28 cellular contexts compared by ENCODE assay signal in genomic region chr6:13561624-13562267, GRCh38. TPM values are rescaled to one million over a fixed set of nuclear protein-coding genes. Genes with fewer than 3 reads are reported as not detected.
DNase-seq lines count a peak whose midpoint lies in the region; ATAC-seq lines count a peak whose summit lies in the region.
"Had no signal": no experiment of that assay in that cellular context is flagged by ENCODE, and none has a peak within 500 bp of the region (broad histone marks: within the 10 kb centered on the region; RNA-seq: fewer than 3 reads in every experiment).

No MANE protein-coding gene starts in this region.

- H2BK5ac ChIP-seq in neuronal stem cell (ENCODE audit: low read length), result no peak overlapping the region

- H3K27ac Mint-ChIP-seq in effector memory CD8-positive, alpha-beta T cell, result no peak overlapping the region
- H3K27ac Mint-ChIP-seq: activated CD4-positive, alpha-beta memory T cell treated with anti-CD3 and anti-CD28 coated beads for 36 hours; activated naive CD8-positive, alpha-beta T cell treated with anti-CD3 and anti-CD28 coated beads, Interleukin-2, amount 10 ng/mL, durations not matched to agents 7 days and 5 days; type B pancreatic cell had no signal

- no peak overlapping the region for H2AK5ac ChIP-seq in neuronal stem cell (ENCODE audit: low read depth, low read length)

- H3K9me3 ChIP-seq in neuronal stem cell (replicated peaks in 1 of 2; ENCODE audit: control insufficient read depth in 2 of 2, insufficient read depth in 1 of 2, low read depth in 1 of 2, low read length in 2 of 2), result no peaks in the 10 kb centered on the region
- H3K9me3 ChIP-seq: BE2C, Caco-2, ovary had no signal

- ATAC-seq in left cardiac atrium, result peak; percentile 12 to 21
- no peak for ATAC-seq in effector memory CD8-positive, alpha-beta T cell (replicated peaks)
- ATAC-seq: naive thymus-derived CD8-positive, alpha-beta T cell had no signal

- H2AFZ ChIP-seq in neuronal stem cell (ENCODE audit: low read length), result peak overlapping the region; percentile 8

- no peak overlapping the region for H3K4me3 ChIP-seq in neuronal stem cell (ENCODE audit: low read length in 2 of 2)
- H3K4me3 ChIP-seq: ovary had no signal

- no peak overlapping the region for H3K27ac ChIP-seq in neuronal stem cell (replicated peaks; ENCODE audit: low read length)
- H3K27ac ChIP-seq: ovary, RWPE1 had no signal

- H3K79me1 ChIP-seq in neuronal stem cell (ENCODE audit: low read depth, low read length), result no peaks in the 10 kb centered on the region

- H3K27me3 ChIP-seq in neuronal stem cell (ENCODE audit: control insufficient read depth in 3 of 3, insufficient read depth in 3 of 3, low read depth in 1 of 3, low read length in 3 of 3), result peaks cover 0 to 12% (median 0%) of the 10 kb centered on the region in 3 experiments
- H3K27me3 ChIP-seq: BE2C, ovary had no signal

- no peak overlapping the region for H3K14ac ChIP-seq in neuronal stem cell (ENCODE audit: low read length)

- no peak overlapping the region for H3K23ac ChIP-seq in neuronal stem cell (ENCODE audit: low read depth, low read length, poor library complexity)

- no peak overlapping the region for H3K4ac ChIP-seq in neuronal stem cell (ENCODE audit: low read length)

- no peaks in the 10 kb centered on the region for H3K9me3 Mint-ChIP-seq in effector memory CD8-positive, alpha-beta T cell
- H3K9me3 Mint-ChIP-seq: activated CD4-positive, alpha-beta memory T cell treated with anti-CD3 and anti-CD28 coated beads for 36 hours; activated naive CD8-positive, alpha-beta T cell treated with anti-CD3 and anti-CD28 coated beads, Interleukin-2, amount 10 ng/mL, durations not matched to agents 7 days and 5 days; naive thymus-derived CD8-positive, alpha-beta T cell had no signal

- WGBS in neuronal stem cell (ENCODE audit: extremely low coverage in 2 of 2, insufficient read length in 2 of 2, insufficient replicate concordance in 1 of 2), 2 donors, result no CpG with 5 or more reads among the region's 10 CpGs

- intact Hi-C loops in left cardiac atrium (cut with DNase I), result no loop called here

- H3K36me3 Mint-ChIP-seq in effector memory CD8-positive, alpha-beta T cell (ENCODE audit: insufficient read depth), result no peaks in the 10 kb centered on the region
- H3K36me3 Mint-ChIP-seq: activated CD4-positive, alpha-beta memory T cell treated with anti-CD3 and anti-CD28 coated beads for 36 hours; naive thymus-derived CD8-positive, alpha-beta T cell; type B pancreatic cell had no signal

- no peak overlapping the region for H3K4me2 ChIP-seq in neuronal stem cell (ENCODE audit: insufficient read depth, low read length, poor library complexity, severe bottlenecking)

- H2BK120ac ChIP-seq in neuronal stem cell (ENCODE audit: low read depth, low read length), result no peak overlapping the region

- no peak overlapping the region for H3K18ac ChIP-seq in neuronal stem cell (ENCODE audit: low read length)

- H3K27me3 Mint-ChIP-seq in effector memory CD8-positive, alpha-beta T cell, result peaks cover 12 to 42% of the 10 kb centered on the region in 2 donors
- H3K27me3 Mint-ChIP-seq: type B pancreatic cell had no signal

- H4K8ac ChIP-seq in neuronal stem cell (ENCODE audit: low read depth, low read length), result no peak overlapping the region

- peaks cover 5 to 12% of the 10 kb centered on the region in 2 donors for H3K4me1 ChIP-seq in neuronal stem cell (ENCODE audit: control insufficient read depth in 2 of 2, insufficient read depth in 1 of 2, low read depth in 1 of 2, low read length in 2 of 2)
- H3K4me1 ChIP-seq: BE2C, Caco-2 had no signal

- H4K91ac ChIP-seq in neuronal stem cell (ENCODE audit: low read depth, low read length, poor library complexity), result no peak overlapping the region

- DNase-seq in SIG-M5 treated with dmso at 0.1 percent for 504 hours (lab: John Stamatoyannopoulos, UW; ENCODE audit: unreplicated experiment) (peak; percentile 35), SIG-M5 (lab: John Stamatoyannopoulos, UW) (no peak), left cardiac atrium (no peak), neuronal stem cell (ENCODE audit: low spot score) (no peak), COR-L47 (lab: John Stamatoyannopoulos, UW) (no peak)
- DNase-seq in effector memory CD8-positive, alpha-beta T cell, result no peak
- DNase-seq in activated CD4-positive, alpha-beta T cell treated with anti-CD3 and anti-CD28 coated beads for 48 hours, result no peak
- DNase-seq in activated CD8-positive, alpha-beta memory T cell treated with anti-CD3 and anti-CD28 coated beads, Interleukin-2, amount 50 U/mL, for 4 hours, result no peak
- DNase-seq: activated CD4-positive, alpha-beta memory T cell treated with anti-CD3 and anti-CD28 coated beads for 36 hours; activated CD4-positive, CD25-positive, alpha-beta regulatory T cell; activated effector memory CD4-positive, alpha-beta T cell treated with Interleukin-2 at 50 U/mL for 16 hours; activated naive CD8-positive, alpha-beta T cell treated with anti-CD3 and anti-CD28 coated beads, Interleukin-2, amount 10 ng/mL, durations not matched to agents 7 days and 5 days; activated T-cell treated with anti-CD3 and anti-CD28 coated beads for 4 hours; BE2C; Caco-2; cerebellar nuclear complex; DND-41; Karpas-422; midbrain; naive thymus-derived CD8-positive, alpha-beta T cell; NCI-H1092; NCI-H187 treated with DMSO at 0.1 percent for 48 hours; NCI-H69; ovary; stimulated activated CD4-positive, alpha-beta T cell treated with anti-CD3 and anti-CD28 coated beads, Interleukin-12 subunit alpha, Interleukin-12 subunit beta, amount 100 ng/mL, for 4 hours; stimulated activated naive CD4-positive, alpha-beta T cell treated with Interleukin-2 at 50 U/mL for 16 hours had no signal

- H3K4me3 Mint-ChIP-seq in effector memory CD8-positive, alpha-beta T cell, result no peak overlapping the region
- H3K4me3 Mint-ChIP-seq: activated CD4-positive, alpha-beta memory T cell treated with anti-CD3 and anti-CD28 coated beads for 36 hours; activated naive CD8-positive, alpha-beta T cell treated with anti-CD3 and anti-CD28 coated beads, Interleukin-2, amount 10 ng/mL, durations not matched to agents 7 days and 5 days; naive thymus-derived CD8-positive, alpha-beta T cell; type B pancreatic cell had no signal

- H3K4me1 Mint-ChIP-seq in effector memory CD8-positive, alpha-beta T cell (ENCODE audit: low read depth in 2 of 2), result no peaks in the 10 kb centered on the region

- H2BK15ac ChIP-seq in neuronal stem cell (ENCODE audit: low read length), result no peak overlapping the region

- H2BK12ac ChIP-seq in neuronal stem cell (ENCODE audit: low read length), result no peak overlapping the region

- H3K9ac ChIP-seq in neuronal stem cell (ENCODE audit: low read depth, low read length, poor library complexity), result no peak overlapping the region

- H3K36me3 ChIP-seq in neuronal stem cell (replicated peaks in 1 of 2; ENCODE audit: control insufficient read depth in 2 of 2, insufficient read depth in 2 of 2, low read length in 2 of 2), result no peaks in the 10 kb centered on the region
- H3K36me3 ChIP-seq: BE2C, ovary had no signal

RNA-seq across cellular contexts. Expression of gene SIRT5, which starts 12.7 kb away (rescaled TPM):
- 10 to 100 TPM; 24.3 to 37.6 TPM for total RNA-seq in left cardiac atrium
- 8.5 TPM for polyA plus RNA-seq in neuronal stem cell (2013, experiment 1 of 2)
- polyA plus RNA-seq in neuronal stem cell (2013, experiment 2 of 2), result 9.1 TPM

RNA-seq across cellular contexts. Expression of gene NOL7, which starts 53.4 kb away (rescaled TPM):
- 10 to 100 TPM; 41.4 to 50.5 TPM for total RNA-seq in left cardiac atrium
- polyA plus RNA-seq in neuronal stem cell (2013, experiment 1 of 2), result 73.6 TPM
- 73.4 TPM for polyA plus RNA-seq in neuronal stem cell (2013, experiment 2 of 2)
